8 cellular contexts compared by ENCODE assay signal in the genomic region with DNA sequence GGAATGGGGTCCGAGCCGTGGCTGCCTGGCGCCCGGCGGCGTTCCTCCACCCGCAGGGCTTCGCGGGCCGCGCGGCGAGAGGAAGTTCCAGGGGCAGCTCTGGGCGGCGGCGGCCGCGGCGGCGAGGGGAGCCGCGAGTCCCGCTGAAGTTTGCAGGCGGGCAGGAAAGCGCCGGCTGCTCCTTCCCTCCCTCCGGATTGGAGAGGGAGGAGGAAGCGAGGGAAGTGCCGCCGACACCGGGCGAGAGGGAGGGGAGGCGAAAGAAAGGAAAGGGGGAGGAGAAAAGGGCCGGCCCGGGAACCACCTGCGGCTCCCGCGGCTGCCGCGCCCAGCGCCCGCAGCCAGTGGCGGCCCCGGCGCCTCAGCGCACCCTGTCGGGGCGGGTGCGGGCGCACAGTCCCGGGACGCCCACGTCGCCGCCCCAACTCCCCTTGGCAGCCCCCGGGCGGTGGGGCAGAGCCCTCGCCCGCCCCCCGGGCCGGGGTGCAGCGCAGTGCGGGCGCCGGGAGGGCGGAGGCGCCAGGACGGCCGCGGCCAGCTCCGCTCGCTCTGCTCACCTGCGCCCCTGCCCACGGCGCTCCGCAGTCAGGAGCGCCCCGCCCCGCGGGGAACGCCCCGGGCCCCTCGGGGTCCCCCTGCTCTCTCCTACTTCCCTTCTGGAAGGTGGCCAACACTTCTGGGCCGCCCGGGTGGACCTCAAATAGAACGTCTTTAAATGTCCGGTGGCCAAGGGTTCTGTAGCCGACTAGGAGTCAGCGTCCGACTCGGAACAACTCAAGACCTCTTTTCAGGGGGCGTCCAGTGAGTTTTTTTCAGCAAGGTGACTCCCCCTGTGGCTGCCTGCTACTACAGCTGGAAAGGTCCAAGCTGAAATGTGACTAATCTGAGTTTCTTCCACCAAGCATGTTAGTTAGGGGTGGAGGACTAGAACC.
DNase-seq lines count a peak whose midpoint lies in the region; ATAC-seq lines count a peak whose summit lies in the region.

No MANE protein-coding gene starts in this region.

- H3K36me3 ChIP-seq in endocrine pancreas (ENCODE audit: control insufficient read depth, insufficient read depth, low read length): no peaks in the 10 kb centered on the region

- H3K4me1 ChIP-seq in endocrine pancreas (ENCODE audit: control insufficient read depth, insufficient read depth, low read length): no peaks in the 10 kb centered on the region

- H3K27me3 ChIP-seq in endocrine pancreas (ENCODE audit: control insufficient read depth, insufficient read depth, low read length): no peaks in the 10 kb centered on the region

- ATAC-seq in GM18858 (IDR thresholded peaks at IDR 0.05; ENCODE audit: unreplicated experiment) (peak; percentile 28), HG02981 (IDR thresholded peaks at IDR 0.05; ENCODE audit: unreplicated experiment) (peak; percentile 37)
- peak; percentile 59 for ATAC-seq in stimulated activated memory B cell treated with anti-CD40 and anti-IgM and Interleukin-4, amounts not matched to agents 10 μg/mL and 1 μg/mL and 100 μg/mL, for 72 hours

- peak overlapping the region; percentile 22 for H3K9ac ChIP-seq in endocrine pancreas (ENCODE audit: control insufficient read depth, insufficient read depth, low read length)

- H3K4me3 Mint-ChIP-seq in stimulated activated memory B cell treated with anti-CD40 and anti-IgM and Interleukin-4, amounts not matched to agents 10 μg/mL and 1 μg/mL and 100 μg/mL, for 72 hours: peak overlapping the region; percentile 87

- H3K9me3 ChIP-seq in endocrine pancreas (ENCODE audit: control insufficient read depth, low read length): no peaks in the 10 kb centered on the region

- H3K27ac Mint-ChIP-seq in stimulated activated memory B cell treated with anti-CD40 and anti-IgM and Interleukin-4, amounts not matched to agents 10 μg/mL and 1 μg/mL and 100 μg/mL, for 72 hours: no peak overlapping the region

- H3K9me3 Mint-ChIP-seq in stimulated activated memory B cell treated with anti-CD40 and anti-IgM and Interleukin-4, amounts not matched to agents 10 μg/mL and 1 μg/mL and 100 μg/mL, for 72 hours: no peaks in the 10 kb centered on the region

- H3K36me3 Mint-ChIP-seq in stimulated activated memory B cell treated with anti-CD40 and anti-IgM and Interleukin-4, amounts not matched to agents 10 μg/mL and 1 μg/mL and 100 μg/mL, for 72 hours: no peaks in the 10 kb centered on the region

- peak; percentile 50 to 63 for DNase-seq in AML-193 (lab: John Stamatoyannopoulos, UW)
- DNase-seq in NCI-H2171 (lab: John Stamatoyannopoulos, UW): peak; percentile 76
- peak; percentile 29 for DNase-seq in activated CD4-positive, alpha-beta T cell treated with anti-CD3 and anti-CD28 coated beads for 48 hours
- DNase-seq in lung microvascular endothelial cell (ENCODE audit: low read depth in 2 of 2): peak; percentile 62 to 81

- H3K27me3 Mint-ChIP-seq in stimulated activated memory B cell treated with anti-CD40 and anti-IgM and Interleukin-4, amounts not matched to agents 10 μg/mL and 1 μg/mL and 100 μg/mL, for 72 hours: peaks cover 32% of the 10 kb centered on the region

- no peak overlapping the region for H3K4me3 ChIP-seq in endocrine pancreas (ENCODE audit: control insufficient read depth, insufficient read depth, low read length)

- no peaks in the 10 kb centered on the region for H3K4me1 Mint-ChIP-seq in stimulated activated memory B cell treated with anti-CD40 and anti-IgM and Interleukin-4, amounts not matched to agents 10 μg/mL and 1 μg/mL and 100 μg/mL, for 72 hours
